1 cellular context compared by ENCODE assay signal in the genomic region with DNA sequence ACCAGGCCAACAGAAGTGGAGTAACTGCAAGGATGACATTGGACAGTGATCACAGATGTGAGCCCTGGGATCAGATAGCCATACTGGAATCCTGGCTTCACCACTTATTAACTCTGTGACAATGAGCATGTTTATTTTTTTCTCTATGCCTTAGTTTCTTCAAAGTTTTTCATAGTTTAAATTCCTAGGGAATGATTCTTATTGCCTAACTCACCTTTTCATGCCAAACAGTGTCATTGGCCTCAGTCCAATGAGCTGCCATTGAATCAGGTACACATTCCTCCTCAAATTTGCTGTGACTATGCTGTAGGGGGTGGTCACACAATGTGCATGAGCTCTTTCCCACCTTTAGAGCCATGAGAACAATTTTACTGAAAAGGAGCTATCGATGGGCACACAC.
A peak's percentile ranks its signal among the peaks of the same experiment; 100 is the strongest.
TF ChIP-seq lines count a peak whose summit lies in the region.

No MANE protein-coding gene starts in this region.

TF ChIP-seq in A549, 52 proteins besides CTCF, POLR2A, EP300 and RAD21 (continued from another document):
- TF ChIP-seq MAFK (IDR thresholded peaks at IDR 0.05; ENCODE audit: partially characterized antibody) (no peak), CHD4 (IDR thresholded peaks at IDR 0.05; ENCODE audit: borderline replicate concordance) (no peak), MAX (IDR thresholded peaks at IDR 0.05) (peak; percentile 44; the same call in 1 of the 2 replicates), RCOR1 (IDR thresholded peaks at IDR 0.05; ENCODE audit: low read depth, low read length) (no peak), HDAC2 (IDR thresholded peaks at IDR 0.05) (no peak), NR3C1 (IDR thresholded peaks at IDR 0.05) (no peak), HES2 (IDR thresholded peaks at IDR 0.05) (no peak), BHLHE40 (IDR thresholded peaks at IDR 0.05; ENCODE audit: low read depth, low read length) (no peak), HOXB13 (CRISPR knock-in tag; IDR thresholded peaks at IDR 0.05; ENCODE audit: low read depth) (no peak)
- TF ChIP-seq, protein P1, sequence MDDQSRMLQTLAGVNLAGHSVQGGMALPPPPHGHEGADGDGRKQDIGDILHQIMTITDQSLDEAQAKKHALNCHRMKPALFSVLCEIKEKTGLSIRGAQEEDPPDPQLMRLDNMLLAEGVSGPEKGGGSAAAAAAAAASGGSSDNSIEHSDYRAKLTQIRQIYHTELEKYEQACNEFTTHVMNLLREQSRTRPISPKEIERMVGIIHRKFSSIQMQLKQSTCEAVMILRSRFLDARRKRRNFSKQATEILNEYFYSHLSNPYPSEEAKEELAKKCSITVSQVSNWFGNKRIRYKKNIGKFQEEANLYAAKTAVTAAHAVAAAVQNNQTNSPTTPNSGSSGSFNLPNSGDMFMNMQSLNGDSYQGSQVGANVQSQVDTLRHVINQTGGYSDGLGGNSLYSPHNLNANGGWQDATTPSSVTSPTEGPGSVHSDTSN (IDR thresholded peaks at IDR 0.05), result no peak
